1 cellular context compared by ENCODE assay signal in the genomic region with DNA sequence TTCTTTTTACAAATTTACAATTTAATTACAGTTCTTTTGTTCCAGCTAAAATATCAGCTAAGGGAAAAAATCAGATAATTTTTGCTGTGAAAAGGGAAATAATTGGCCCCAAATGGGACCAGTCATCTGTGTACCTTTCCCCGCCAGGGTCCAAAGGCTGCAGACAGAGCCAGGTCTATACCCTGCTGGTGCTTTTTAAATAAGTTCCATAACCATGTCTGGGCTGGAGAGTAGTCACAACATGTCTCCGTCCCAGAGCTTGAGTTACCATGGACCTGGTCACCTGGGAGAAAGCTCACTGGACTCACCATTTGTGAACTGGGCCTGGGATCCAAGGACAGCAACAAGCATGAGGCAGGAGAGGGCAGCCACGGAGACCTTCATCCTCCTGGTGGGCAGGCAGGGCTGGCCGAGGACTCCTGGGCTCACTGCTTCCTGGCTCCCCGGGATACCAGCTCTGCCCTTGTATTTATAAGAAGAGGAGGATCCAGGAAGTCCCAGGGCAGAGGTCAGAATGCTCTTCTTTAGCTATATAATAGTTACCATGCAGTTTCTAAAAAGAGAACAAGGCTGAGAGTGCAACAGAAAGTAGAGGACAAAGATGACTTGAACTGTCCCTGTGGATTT.
TF ChIP-seq lines count a peak whose summit lies in the region.

TSS of gene CCL15 (minus strand) at position 445 of the 627 bp plus-strand sequence. CDS start at position 384, 61 bp downstream.

TF ChIP-seq in liver, 16 proteins besides CTCF, POLR2A, EP300 and RAD21:
- TF ChIP-seq EGR1 (IDR thresholded peaks at IDR 0.05; ENCODE audit: low read depth in 2 of 2) (no peak), FOXA2 (IDR thresholded peaks at IDR 0.05) (no peak), HNF4A (conservative IDR thresholded peaks at IDR 0.05) (peak; percentile 72 to 84), HNF4G (IDR thresholded peaks at IDR 0.05) (peak; percentile 45), ATF3 (IDR thresholded peaks at IDR 0.05) (no peak), TAF1 (conservative IDR thresholded peaks at IDR 0.05) (peak; percentile 94), NR2F2 (IDR thresholded peaks at IDR 0.05) (peak; percentile 5), YY1 (IDR thresholded peaks at IDR 0.05) (peak; percentile 50), SP1 (IDR thresholded peaks at IDR 0.05) (peak; percentile 53), MAX (IDR thresholded peaks at IDR 0.05) (no peak), RXRA (IDR thresholded peaks at IDR 0.05) (no peak), FOXA1 (IDR thresholded peaks at IDR 0.05) (no peak), JUND (IDR thresholded peaks at IDR 0.05) (peak; percentile 13 to 17), GABPA (IDR thresholded peaks at IDR 0.05 in 1 of 2, conservative IDR thresholded peaks at IDR 0.05 in 1 of 2) (no peak)
- TF ChIP-seq, protein P1, sequence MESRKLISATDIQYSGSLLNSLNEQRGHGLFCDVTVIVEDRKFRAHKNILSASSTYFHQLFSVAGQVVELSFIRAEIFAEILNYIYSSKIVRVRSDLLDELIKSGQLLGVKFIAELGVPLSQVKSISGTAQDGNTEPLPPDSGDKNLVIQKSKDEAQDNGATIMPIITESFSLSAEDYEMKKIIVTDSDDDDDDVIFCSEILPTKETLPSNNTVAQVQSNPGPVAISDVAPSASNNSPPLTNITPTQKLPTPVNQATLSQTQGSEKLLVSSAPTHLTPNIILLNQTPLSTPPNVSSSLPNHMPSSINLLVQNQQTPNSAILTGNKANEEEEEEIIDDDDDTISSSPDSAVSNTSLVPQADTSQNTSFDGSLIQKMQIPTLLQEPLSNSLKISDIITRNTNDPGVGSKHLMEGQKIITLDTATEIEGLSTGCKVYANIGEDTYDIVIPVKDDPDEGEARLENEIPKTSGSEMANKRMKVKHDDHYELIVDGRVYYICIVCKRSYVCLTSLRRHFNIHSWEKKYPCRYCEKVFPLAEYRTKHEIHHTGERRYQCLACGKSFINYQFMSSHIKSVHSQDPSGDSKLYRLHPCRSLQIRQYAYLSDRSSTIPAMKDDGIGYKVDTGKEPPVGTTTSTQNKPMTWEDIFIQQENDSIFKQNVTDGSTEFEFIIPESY (IDR thresholded peaks at IDR 0.05) = no peak
- TF ChIP-seq, protein P2, sequence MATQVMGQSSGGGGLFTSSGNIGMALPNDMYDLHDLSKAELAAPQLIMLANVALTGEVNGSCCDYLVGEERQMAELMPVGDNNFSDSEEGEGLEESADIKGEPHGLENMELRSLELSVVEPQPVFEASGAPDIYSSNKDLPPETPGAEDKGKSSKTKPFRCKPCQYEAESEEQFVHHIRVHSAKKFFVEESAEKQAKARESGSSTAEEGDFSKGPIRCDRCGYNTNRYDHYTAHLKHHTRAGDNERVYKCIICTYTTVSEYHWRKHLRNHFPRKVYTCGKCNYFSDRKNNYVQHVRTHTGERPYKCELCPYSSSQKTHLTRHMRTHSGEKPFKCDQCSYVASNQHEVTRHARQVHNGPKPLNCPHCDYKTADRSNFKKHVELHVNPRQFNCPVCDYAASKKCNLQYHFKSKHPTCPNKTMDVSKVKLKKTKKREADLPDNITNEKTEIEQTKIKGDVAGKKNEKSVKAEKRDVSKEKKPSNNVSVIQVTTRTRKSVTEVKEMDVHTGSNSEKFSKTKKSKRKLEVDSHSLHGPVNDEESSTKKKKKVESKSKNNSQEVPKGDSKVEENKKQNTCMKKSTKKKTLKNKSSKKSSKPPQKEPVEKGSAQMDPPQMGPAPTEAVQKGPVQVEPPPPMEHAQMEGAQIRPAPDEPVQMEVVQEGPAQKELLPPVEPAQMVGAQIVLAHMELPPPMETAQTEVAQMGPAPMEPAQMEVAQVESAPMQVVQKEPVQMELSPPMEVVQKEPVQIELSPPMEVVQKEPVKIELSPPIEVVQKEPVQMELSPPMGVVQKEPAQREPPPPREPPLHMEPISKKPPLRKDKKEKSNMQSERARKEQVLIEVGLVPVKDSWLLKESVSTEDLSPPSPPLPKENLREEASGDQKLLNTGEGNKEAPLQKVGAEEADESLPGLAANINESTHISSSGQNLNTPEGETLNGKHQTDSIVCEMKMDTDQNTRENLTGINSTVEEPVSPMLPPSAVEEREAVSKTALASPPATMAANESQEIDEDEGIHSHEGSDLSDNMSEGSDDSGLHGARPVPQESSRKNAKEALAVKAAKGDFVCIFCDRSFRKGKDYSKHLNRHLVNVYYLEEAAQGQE (IDR thresholded peaks at IDR 0.05) = peak; percentile 68
TF ChIP-seq in liver: peak in this region for 8.
